ENCODE assay signal across 9 cellular contexts in genomic region chr7:114923403-114923713, GRCh38. TPM values are rescaled to one million over a fixed set of nuclear protein-coding genes. Genes with fewer than 3 reads are reported as not detected.
DNase-seq lines count a peak whose midpoint lies in the region; ATAC-seq and TF ChIP-seq lines count a peak whose summit lies in the region.
"Had no signal": no experiment of that assay in that cellular context is flagged by ENCODE, and none has a peak within 500 bp of the region (broad histone marks: within the 10 kb centered on the region; RNA-seq: fewer than 3 reads in every experiment).

No MANE protein-coding gene starts in this region.

- ATAC-seq in Right ventricle myocardium inferior (no peak), lung (ENCODE audit: insufficient read depth, low FRiP score) (no peak), upper lobe of left lung (ENCODE audit: low FRiP score in 2 of 2) (no peak), omental fat pad (ENCODE audit: low FRiP score) (no peak)

- H3K27me3 ChIP-seq in cardiac muscle cell (no peaks in the 10 kb centered on the region), lung (ENCODE audit: control insufficient read depth, insufficient read depth) (no peaks in the 10 kb centered on the region), upper lobe of left lung (no peaks in the 10 kb centered on the region)

- TF ChIP-seq EP300 in upper lobe of left lung (IDR thresholded peaks at IDR 0.05) = no peak

- DNase-seq in cardiac muscle cell (ENCODE audit: low read depth in 1 of 2, low spot score in 1 of 2) = no peak
- no peak for DNase-seq in Right ventricle myocardium inferior (ENCODE audit: missing footprints)
- no peak for DNase-seq in astrocyte of the spinal cord (ENCODE audit: low read depth, low spot score)
- DNase-seq in lung (ENCODE audit: low spot score) = no peak
- DNase-seq in upper lobe of left lung = no peak
- no peak for DNase-seq in erythroblast (lab: John Stamatoyannopoulos, UW)
- DNase-seq in NCI-H2081 (lab: John Stamatoyannopoulos, UW) = no peak
- no peak for DNase-seq in omental fat pad (ENCODE audit: low spot score)
- DNase-seq: NCI-H2029 treated with DMSO at 0.1 percent for 48 hours had no signal

- H3K27ac ChIP-seq in cardiac muscle cell (no peak overlapping the region), lung (ENCODE audit: low read depth in 1 of 2, low read length in 1 of 2) (peak overlapping the region; percentile 71 to 94), upper lobe of left lung (peak overlapping the region; percentile 89 to 97 (median 94))

- WGBS in lung, 2 donors = 0 to 1% methylated on average over 4 of the region's 4 CpGs
- WGBS in upper lobe of left lung, 2 donors = 0 to 2% methylated on average over 4 of the region's 4 CpGs

- H3K9me3 ChIP-seq in cardiac muscle cell (ENCODE audit: low read depth) (no peaks in the 10 kb centered on the region), lung (ENCODE audit: control insufficient read depth in 2 of 2, insufficient read depth in 1 of 2, low read length in 1 of 2) (no peaks in the 10 kb centered on the region), upper lobe of left lung (no peaks in the 10 kb centered on the region)

- in situ Hi-C loops in astrocyte of the spinal cord (cut with HindIII; ENCODE audit: low sequenced_read_pairs) = no loop called here

- intact Hi-C loops in Right ventricle myocardium inferior (cut with DNase I) = loop anchor here (2.0 to 10.0 kb wide), 3 partner anchors 61 to 294 kb away; no protein-coding TSS in a partner anchor

- peaks cover 9% of the 10 kb centered on the region for H3K4me1 ChIP-seq in cardiac muscle cell (ENCODE audit: low read depth)
- H3K4me1 ChIP-seq in lung (ENCODE audit: control insufficient read depth in 2 of 2, insufficient read depth in 2 of 2, low read length in 2 of 2) = peaks cover 0 to 9% of the 10 kb centered on the region in 2 donors
- H3K4me1 ChIP-seq in upper lobe of left lung = peaks cover 11 to 42% (median 23%) of the 10 kb centered on the region in 4 donors

- H3K4me3 ChIP-seq in cardiac muscle cell (peak overlapping the region; percentile 92), astrocyte of the spinal cord (ENCODE audit: low read depth, low read length) (peak overlapping the region; percentile 88), lung (peak overlapping the region; percentile 83), upper lobe of left lung (peak overlapping the region; percentile 79 to 95 (median 81))

- H3K36me3 ChIP-seq in cardiac muscle cell (no peaks in the 10 kb centered on the region), lung (ENCODE audit: control insufficient read depth in 2 of 2, insufficient read depth in 2 of 2, low read length in 2 of 2) (no peaks in the 10 kb centered on the region), upper lobe of left lung (no peaks in the 10 kb centered on the region)

- TF ChIP-seq POLR2A in upper lobe of left lung (IDR thresholded peaks at IDR 0.05) = peak in 1 of 4 donors; percentile 7
- no peak for TF ChIP-seq POLR2A in erythroblast (IDR thresholded peaks at IDR 0.05; ENCODE audit: low read length)

- TF ChIP-seq CTCF in cardiac muscle cell (IDR thresholded peaks at IDR 0.05; ENCODE audit: low read depth, low read length) = no peak
- TF ChIP-seq CTCF in astrocyte of the spinal cord (IDR thresholded peaks at IDR 0.05; ENCODE audit: low read depth, low read length) = no peak
- TF ChIP-seq CTCF in lung (IDR thresholded peaks at IDR 0.05; ENCODE audit: control extremely low read depth, extremely low read depth) = no peak
- no peak for TF ChIP-seq CTCF in upper lobe of left lung (IDR thresholded peaks at IDR 0.05)
- no peak for TF ChIP-seq CTCF in omental fat pad (IDR thresholded peaks at IDR 0.05)

RNA-seq across cellular contexts. Expression of gene MDFIC, which starts 1.5 kb away (rescaled TPM):
- total RNA-seq in cardiac muscle cell (7.1 and 11.6 TPM in 2 replicates), Right ventricle myocardium inferior (18.3 TPM), lung (10 to 100 TPM; 37.3 to 55.5 TPM), upper lobe of left lung (10 to 100 TPM; 13.8 to 63.9 (median 31.8) TPM), omental fat pad (100 to 1,000 TPM in 1 of 4 donors, 10 to 100 TPM in 3; 46.7 to 176 (median 79.2) TPM)
- polyA plus RNA-seq in cardiac muscle cell (11.7 and 15.2 TPM in 2 replicates), lung (10 to 100 TPM; 13.3 to 13.7 TPM)
